14 cellular contexts compared by ENCODE assay signal in genomic region chr11:3139086-3139440, GRCh38. TPM values are rescaled to one million over a fixed set of nuclear protein-coding genes. Genes with fewer than 3 reads are reported as not detected.
A peak's percentile ranks its signal among the peaks of the same experiment; 100 is the strongest.
DNase-seq lines count a peak whose midpoint lies in the region; ATAC-seq and TF ChIP-seq lines count a peak whose summit lies in the region.
"Had no signal": no experiment of that assay in that cellular context is flagged by ENCODE, and none has a peak within 500 bp of the region (broad histone marks: within the 10 kb centered on the region; RNA-seq: fewer than 3 reads in every experiment).

No MANE protein-coding gene starts in this region.

- DNase-seq in HL-60 (ENCODE audit: low read depth in 1 of 2, low spot score in 1 of 2), result no peak
- no peak for DNase-seq in SJCRH30
- DNase-seq in lower lobe of right lung, result peak; percentile 41
- no peak for DNase-seq in sigmoid colon
- no peak for DNase-seq in activated T-cell treated with anti-CD3 and anti-CD28 coated beads for 4 hours
- DNase-seq in chondrocyte (ENCODE audit: low spot score), result no peak
- DNase-seq in SKM-1 (lab: John Stamatoyannopoulos, UW; ENCODE audit: unreplicated experiment), result no peak
- DNase-seq: DMS79 treated with DMSO at 0.1 percent for 48 hours, NCI-H1092 treated with DMSO at 0.1 percent for 48 hours, NCI-H146, NCI-H2081, SHP77 treated with DMSO at 0.1 percent for 48 hours had no signal

- 70 to 76% methylated on average over 8 of the region's 8 CpGs for WGBS in sigmoid colon, 2 donors

- H3K4me3 Mint-ChIP-seq in chondrocyte (ENCODE audit: unreplicated experiment), result no peak overlapping the region

- intact Hi-C loops in lower lobe of right lung (cut with DNase I), result no loop called here
- intact Hi-C loops in sigmoid colon (cut with DNase I), result no loop called here

- no peaks in the 10 kb centered on the region for H3K4me1 Mint-ChIP-seq in chondrocyte (ENCODE audit: low read depth)

- TF ChIP-seq POLR2A in sigmoid colon (IDR thresholded peaks at IDR 0.05), result no peak

- H3K27me3 Mint-ChIP-seq in chondrocyte (ENCODE audit: low read depth), result no peaks in the 10 kb centered on the region

- H3K27ac Mint-ChIP-seq in chondrocyte (ENCODE audit: unreplicated experiment), result no peak overlapping the region

- H3K27ac ChIP-seq in HL-60 (replicated peaks) (peak overlapping the region; percentile 74), SJCRH30 (peak overlapping the region; percentile 62; the same call in 1 of the 2 replicates), lower lobe of right lung (no peak overlapping the region), sigmoid colon (peak overlapping the region in 3 of 4 donors; percentile 42 to 58 (median 57))
- H3K27ac ChIP-seq: C4-2B had no signal

- TF ChIP-seq EP300 in sigmoid colon (IDR thresholded peaks at IDR 0.05), result no peak

- ATAC-seq in lower lobe of right lung (no peak), GM18868 (IDR thresholded peaks at IDR 0.05; ENCODE audit: unreplicated experiment) (no peak)

- H3K4me3 ChIP-seq in HL-60 (replicated peaks; ENCODE audit: insufficient read depth, low read length) (no peak overlapping the region), SJCRH30 (no peak overlapping the region), lower lobe of right lung (no peak overlapping the region), sigmoid colon (no peak overlapping the region)

- TF ChIP-seq CTCF in HL-60 (IDR thresholded peaks at IDR 0.05; ENCODE audit: insufficient read depth, low read length) (no peak), lower lobe of right lung (IDR thresholded peaks at IDR 0.05) (no peak), sigmoid colon (IDR thresholded peaks at IDR 0.05) (no peak), chondrocyte (IDR thresholded peaks at IDR 0.05) (no peak)

- no peaks in the 10 kb centered on the region for H3K36me3 ChIP-seq in SJCRH30
- no peaks in the 10 kb centered on the region for H3K36me3 ChIP-seq in lower lobe of right lung
- H3K36me3 ChIP-seq in sigmoid colon, result peaks cover 0 to 4% (median 0%) of the 10 kb centered on the region in 4 donors

- H3K9me3 Mint-ChIP-seq in chondrocyte (ENCODE audit: low read depth), result no peaks in the 10 kb centered on the region

- H3K9me3 ChIP-seq in SJCRH30 (replicated peaks), result no peaks in the 10 kb centered on the region
- no peaks in the 10 kb centered on the region for H3K9me3 ChIP-seq in lower lobe of right lung
- no peaks in the 10 kb centered on the region for H3K9me3 ChIP-seq in sigmoid colon

- H3K27me3 ChIP-seq in HL-60 (ENCODE audit: insufficient read depth, poor library complexity, severe bottlenecking) (no peaks in the 10 kb centered on the region), SJCRH30 (no peaks in the 10 kb centered on the region), lower lobe of right lung (ENCODE audit: low read depth) (no peaks in the 10 kb centered on the region), sigmoid colon (no peaks in the 10 kb centered on the region)

- peaks cover 42% of the 10 kb centered on the region for H3K4me1 ChIP-seq in SJCRH30
- peaks cover 12% of the 10 kb centered on the region for H3K4me1 ChIP-seq in lower lobe of right lung
- H3K4me1 ChIP-seq in sigmoid colon, result peaks cover 0 to 72% (median 52%) of the 10 kb centered on the region in 4 donors

- no peaks in the 10 kb centered on the region for H3K36me3 Mint-ChIP-seq in chondrocyte (ENCODE audit: low read depth)

RNA-seq across cellular contexts. Expression of gene OSBPL5, which starts 26.0 kb away (rescaled TPM):
- 6.7 and 8.4 TPM in 2 replicates for total RNA-seq in SJCRH30 (2014; rRNA removed; shearing (Covaris generic))
- total RNA-seq in lower lobe of right lung (46.2 TPM), sigmoid colon (10 to 100 TPM; 28.1 to 69.2 (median 46.2) TPM), chondrocyte (43.9 to 78.9 TPM (median 47.6 TPM) in 3 replicates)
- 10 to 100 TPM; 16.6 to 29.8 (median 18.6) TPM for polyA plus RNA-seq in sigmoid colon
